Comparison of ENCODE assay signal across 26 cellular contexts in genomic region chr17:6531575-6531974, GRCh38.
"Had no signal": no experiment of that assay in that cellular context is flagged by ENCODE, and none has a peak within 500 bp of the region (broad histone marks: within the 10 kb centered on the region; RNA-seq: fewer than 3 reads in every experiment).

No MANE protein-coding gene starts in this region.

- DNase-seq: hippocampal formation; immature natural killer cell; left colon; left lung; lower lobe of right lung; mammary epithelial cell; mesenchymal stem cell; naive B cell; natural killer cell; nephron progenitor cell; ovary; right lobe of liver; small intestine; spleen; stimulated activated CD4-positive, alpha-beta T cell treated with anti-CD3 and anti-CD28 coated beads, Interleukin-4, amount 100 ng/mL, for 24 hours; stimulated activated naive CD4-positive, alpha-beta T cell; trophoblast cell; upper lobe of right lung had no signal

- H3K9me3 ChIP-seq: left lung, lower lobe of right lung, neutrophil, ovary, right atrium auricular region, right lobe of liver, spleen, suprapubic skin, thoracic aorta, tibial artery, upper lobe of right lung had no signal

- H3K36me3 ChIP-seq: lower lobe of right lung, neural progenitor cell, neutrophil, ovary, right atrium auricular region, right lobe of liver, thoracic aorta, tibial artery, upper lobe of right lung had no signal

- H3K4me3 ChIP-seq: left lung, lower lobe of right lung, neural progenitor cell, ovary, right atrium auricular region, right lobe of liver, spleen, suprapubic skin, thoracic aorta, tibial artery, upper lobe of right lung had no signal

- FAIRE-seq: islet of Langerhans, small intestine, urothelium cell line had no signal

- H3K27ac ChIP-seq: left lung, lower lobe of right lung, neural progenitor cell, neutrophil, ovary, right atrium auricular region, right lobe of liver, suprapubic skin, thoracic aorta, tibial artery, upper lobe of right lung had no signal

- H3K4me1 ChIP-seq: left lung, lower lobe of right lung, right atrium auricular region, right lobe of liver, tibial artery, upper lobe of right lung had no signal

- H3K9ac ChIP-seq: neural progenitor cell had no signal

- H3K27me3 ChIP-seq: left lung, neural progenitor cell, neutrophil, ovary, right atrium auricular region, right lobe of liver, spleen, suprapubic skin, tibial artery, upper lobe of right lung had no signal
